Comparison of ENCODE assay signal across 16 cellular contexts in the genomic region with DNA sequence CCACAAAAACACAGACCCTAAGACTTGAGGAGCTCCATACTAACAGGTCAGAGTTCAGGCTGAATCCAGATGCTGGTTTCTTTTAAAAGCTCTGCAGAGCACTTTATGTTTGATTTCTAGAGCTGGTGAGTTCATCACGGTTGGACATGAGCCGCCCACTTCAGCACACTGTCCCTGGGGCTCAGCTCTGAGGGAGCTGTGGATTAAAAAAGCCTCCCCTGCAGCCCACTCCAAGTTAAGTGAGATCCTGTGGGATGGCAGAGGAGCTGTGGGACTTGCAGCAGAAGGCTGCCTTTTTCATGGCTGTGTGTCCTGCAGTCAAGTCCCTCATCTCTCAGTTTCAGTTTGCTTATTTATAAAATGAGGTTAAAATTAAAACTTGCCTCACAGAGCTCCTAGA.
DNase-seq lines count a peak whose midpoint lies in the region; ATAC-seq and TF ChIP-seq lines count a peak whose summit lies in the region.
"Had no signal": no experiment of that assay in that cellular context is flagged by ENCODE, and none has a peak within 500 bp of the region (broad histone marks: within the 10 kb centered on the region; RNA-seq: fewer than 3 reads in every experiment).

No MANE protein-coding gene starts in this region.

- no peak overlapping the region for H3K9ac ChIP-seq in HUES48 (ENCODE audit: low read depth, low read length)
- H3K9ac ChIP-seq: GM23248 had no signal

- H3K4me3 ChIP-seq in HUES48 (ENCODE audit: low read depth, low read length), result no peak overlapping the region
- no peak overlapping the region for H3K4me3 ChIP-seq in right cardiac atrium (ENCODE audit: low read length)
- no peak overlapping the region for H3K4me3 ChIP-seq in Peyer's patch
- H3K4me3 ChIP-seq: GM23248 had no signal

- H3K9me3 Mint-ChIP-seq in natural killer cell treated with Interleukin-12 subunit alpha and Interleukin-12 subunit beta and Interleukin-15 and Interleukin-18, amount 100 ng/mL, for 72 hours, result no peaks in the 10 kb centered on the region
- H3K9me3 Mint-ChIP-seq: HFFc6 had no signal

- H3K27ac Mint-ChIP-seq in natural killer cell treated with Interleukin-12 subunit alpha and Interleukin-12 subunit beta and Interleukin-15 and Interleukin-18, amount 100 ng/mL, for 72 hours, result peak overlapping the region in 1 of 2 donors; percentile 17
- H3K27ac Mint-ChIP-seq: HFFc6 had no signal

- H3K9me3 ChIP-seq in HUES48 (ENCODE audit: control insufficient read depth, insufficient read depth, low read length) (no peaks in the 10 kb centered on the region), right cardiac atrium (ENCODE audit: control insufficient read depth, low read length) (no peaks in the 10 kb centered on the region), Peyer's patch (no peaks in the 10 kb centered on the region)

- H3K36me3 Mint-ChIP-seq in natural killer cell treated with Interleukin-12 subunit alpha and Interleukin-12 subunit beta and Interleukin-15 and Interleukin-18, amount 100 ng/mL, for 72 hours, result no peaks in the 10 kb centered on the region

- TF ChIP-seq CTCF in RWPE1 (conservative IDR thresholded peaks at IDR 0.05; ENCODE audit: low read depth) (no peak), Peyer's patch (IDR thresholded peaks at IDR 0.05) (no peak)

- no peak overlapping the region for H3K4me3 Mint-ChIP-seq in natural killer cell treated with Interleukin-12 subunit alpha and Interleukin-12 subunit beta and Interleukin-15 and Interleukin-18, amount 100 ng/mL, for 72 hours
- H3K4me3 Mint-ChIP-seq: HFFc6 had no signal

- no peaks in the 10 kb centered on the region for H3K27me3 ChIP-seq in HUES48 (ENCODE audit: control insufficient read depth, insufficient read depth, low read length)
- H3K27me3 ChIP-seq in right cardiac atrium (ENCODE audit: control insufficient read depth, insufficient read depth), result no peaks in the 10 kb centered on the region
- no peaks in the 10 kb centered on the region for H3K27me3 ChIP-seq in Peyer's patch

- intact Hi-C loops in right cardiac atrium (cut with DNase I), result loop anchor here in 1 of 4 donors (5.0 kb wide), 1 partner anchor 34 kb away; no protein-coding TSS in a partner anchor
- intact Hi-C loops in sciatic nerve (cut with DNase I), result no loop called here

- H3K27ac ChIP-seq in HUES48 (ENCODE audit: low read depth, low read length) (peak overlapping the region; percentile 13), RWPE1 (peak overlapping the region; percentile 33), right cardiac atrium (ENCODE audit: low read length) (peak overlapping the region; percentile 2), Peyer's patch (no peak overlapping the region)
- H3K27ac ChIP-seq: GM23248 had no signal

- CTCF ChIA-PET in RWPE1 (lab: Yijun Ruan, JAX), result interaction anchor here (0.6 kb wide), 1 partner anchor 54 kb away, joined by 3 read pairs; no protein-coding TSS in a partner anchor

- peaks cover 47 to 59% of the 10 kb centered on the region in 2 donors for H3K4me1 Mint-ChIP-seq in natural killer cell treated with Interleukin-12 subunit alpha and Interleukin-12 subunit beta and Interleukin-15 and Interleukin-18, amount 100 ng/mL, for 72 hours (ENCODE audit: low read depth in 2 of 2)

- H3K36me3 ChIP-seq in HUES48 (ENCODE audit: control insufficient read depth, insufficient read depth, low read length), result no peaks in the 10 kb centered on the region
- H3K36me3 ChIP-seq in Peyer's patch, result peaks cover 0 to 9% (median 0%) of the 10 kb centered on the region in 3 donors

- DNase-seq in RWPE1 (ENCODE audit: low spot score) (no peak), right cardiac atrium (no peak), sciatic nerve (ENCODE audit: low spot score) (no peak), NCI-H748 (lab: John Stamatoyannopoulos, UW; ENCODE audit: unreplicated experiment) (no peak), Peyer's patch (no peak)
- no peak for DNase-seq in natural killer cell treated with Interleukin-12 subunit alpha and Interleukin-12 subunit beta and Interleukin-15 and Interleukin-18, amount 100 ng/mL, for 72 hours (ENCODE audit: low spot score)
- DNase-seq: COR-L47, GM23248, HFFc6, KG1, NCI-H1092 treated with DMSO at 0.1 percent for 48 hours, NCI-H1694, NCI-H2227 treated with DMSO at 0.1 percent for 48 hours, NCI-H524 had no signal

- no peak for ATAC-seq in right cardiac atrium
- ATAC-seq in sciatic nerve, result peak; percentile 11
- ATAC-seq in natural killer cell treated with Interleukin-12 subunit alpha and Interleukin-12 subunit beta and Interleukin-15 and Interleukin-18, amount 100 ng/mL, for 72 hours, result no peak
- ATAC-seq in GM18498 (IDR thresholded peaks at IDR 0.05; ENCODE audit: unreplicated experiment), result no peak

- 52% methylated on average over 2 of the region's 2 CpGs for WGBS in right cardiac atrium

- POLR2A ChIA-PET in RWPE1 (lab: Yijun Ruan, JAX; ENCODE audit: low non-redundant PET), result no interaction called here

- H3K4me1 ChIP-seq in HUES48 (ENCODE audit: control insufficient read depth, insufficient read depth, low read length) (peaks cover 42% of the 10 kb centered on the region), right cardiac atrium (ENCODE audit: control insufficient read depth, insufficient read depth, low read length) (peaks cover 35% of the 10 kb centered on the region), Peyer's patch (peaks cover 0 to 60% (median 0%) of the 10 kb centered on the region in 4 donors)

- no peaks in the 10 kb centered on the region for H3K27me3 Mint-ChIP-seq in natural killer cell treated with Interleukin-12 subunit alpha and Interleukin-12 subunit beta and Interleukin-15 and Interleukin-18, amount 100 ng/mL, for 72 hours

- no peak for TF ChIP-seq POLR2A in Peyer's patch (IDR thresholded peaks at IDR 0.05)

Comparison
In these comparisons a context has a peak if more than half of its experiments do, and no peak if none do; other contexts are left out.
1. H3K27ac ChIP-seq: peak in HUES48 (single experiment), RWPE1 (single experiment) and right cardiac atrium (single experiment); none in Peyer's patch (0 of 4).